Comparison of ENCODE assay signal across 8 cellular contexts in the genomic region with DNA sequence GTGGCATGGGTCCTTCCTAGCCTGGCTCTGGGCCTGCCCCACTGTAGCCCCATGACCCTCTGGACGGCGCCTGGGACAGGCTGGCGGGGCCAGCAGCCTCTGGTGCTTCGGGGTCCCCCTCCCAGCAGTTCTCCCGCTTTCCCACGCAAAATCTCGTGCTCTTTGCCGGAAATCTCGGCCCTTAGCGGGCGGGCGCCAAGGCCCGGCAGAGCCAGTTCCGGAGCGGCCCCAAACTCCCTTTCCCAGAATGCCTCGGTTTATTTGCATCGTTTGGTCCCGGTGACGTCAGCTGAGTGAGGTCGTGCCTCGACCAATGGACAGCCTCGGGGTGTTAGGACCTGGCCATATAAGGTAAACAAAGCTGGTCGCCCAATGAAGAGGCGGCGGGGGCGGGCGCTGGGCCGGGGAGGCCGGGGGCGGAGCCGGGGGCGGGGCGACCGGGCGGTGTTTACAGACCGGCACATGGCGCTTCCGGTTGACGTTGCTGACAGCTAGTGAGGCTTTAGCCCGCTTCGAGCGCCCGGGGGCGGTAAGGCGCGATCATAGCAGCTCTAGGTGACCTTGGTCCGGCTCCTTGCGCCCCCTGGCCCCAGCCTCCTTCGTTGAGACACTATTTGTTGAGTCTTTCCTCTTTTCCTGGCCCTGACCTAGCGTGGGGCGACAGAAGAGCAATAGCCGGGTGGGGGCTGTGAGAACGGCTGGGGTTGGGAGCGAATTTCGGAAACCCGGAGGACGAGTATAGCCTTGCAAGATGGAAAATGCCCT. TPM values are rescaled to one million over a fixed set of nuclear protein-coding genes. Genes with fewer than 3 reads are reported as not detected.
A peak's percentile ranks its signal among the peaks of the same experiment; 100 is the strongest.
DNase-seq lines count a peak whose midpoint lies in the region; ATAC-seq and TF ChIP-seq lines count a peak whose summit lies in the region.

No MANE protein-coding gene starts in this region.

- POLR2A ChIA-PET in GM10248 (lab: Yijun Ruan, JAX), result interaction anchor here (0.6 to 1.2 kb wide), 5 partner anchors 9 to 221 kb away, joined by 3 to 7 read pairs (median 5); partner anchors contain the start of gene CDIP1

- no peaks in the 10 kb centered on the region for H3K9me3 ChIP-seq in SK-N-MC (ENCODE audit: low read depth, low read length)
- H3K9me3 ChIP-seq in thoracic aorta, result no peaks in the 10 kb centered on the region

- CTCF ChIA-PET in GM10248 (lab: Yijun Ruan, JAX), result interaction anchor here (0.7 to 8.7 kb wide), 8 partner anchors 9 to 142 kb away, joined by 3 to 60 read pairs (median 3); partner anchors contain the start of genes MGRN1 and NMRAL1

- H3K36me3 ChIP-seq in SK-N-MC (ENCODE audit: insufficient read depth, low read length) (no peaks in the 10 kb centered on the region), thoracic aorta (no peaks in the 10 kb centered on the region)

- peaks cover 0 to 5% of the 10 kb centered on the region in 2 donors for H3K36me3 Mint-ChIP-seq in activated naive CD4-positive, alpha-beta T cell treated with anti-CD3 and anti-CD28 coated beads, Interleukin-2, amount 50 U/mL, for 72 hours

- peaks cover 38 to 55% of the 10 kb centered on the region in 2 donors for H3K4me1 ChIP-seq in thoracic aorta (ENCODE audit: control insufficient read depth in 1 of 2, low read depth in 2 of 2)

- H3K9ac ChIP-seq in SK-N-MC (ENCODE audit: insufficient read length), result peak overlapping the region; percentile 99

- no peaks in the 10 kb centered on the region for H3K9me3 Mint-ChIP-seq in activated naive CD4-positive, alpha-beta T cell treated with anti-CD3 and anti-CD28 coated beads, Interleukin-2, amount 50 U/mL, for 72 hours

- peak; percentile 98 for DNase-seq in GM10248 (ENCODE audit: extremely low spot score)
- DNase-seq in NB4 (ENCODE audit: low read depth), result peak; percentile 99
- DNase-seq in SK-N-MC (ENCODE audit: low read depth, low spot score), result peak; percentile 99
- peak; percentile 96 to 99 for DNase-seq in activated naive CD4-positive, alpha-beta T cell treated with anti-CD3 and anti-CD28 coated beads, Interleukin-2, amount 50 U/mL, for 72 hours (ENCODE audit: low spot score in 2 of 2)
- peak; percentile 99 for DNase-seq in glomerular visceral epithelial cell (ENCODE audit: extremely low spot score)
- DNase-seq in omental fat pad (ENCODE audit: low spot score), result peak; percentile 98
- peak; percentile 100 for DNase-seq in thoracic aorta (ENCODE audit: low spot score)

- H3K27me3 ChIP-seq in thoracic aorta (replicated peaks; ENCODE audit: insufficient read depth), result no peaks in the 10 kb centered on the region

- H3K27ac Mint-ChIP-seq in activated naive CD4-positive, alpha-beta T cell treated with anti-CD3 and anti-CD28 coated beads, Interleukin-2, amount 50 U/mL, for 72 hours, result peak overlapping the region; percentile 92 to 99

- peak; percentile 48 for TF ChIP-seq POLR2A in NB4 (IDR thresholded peaks at IDR 0.05; ENCODE audit: extremely low read depth, insufficient read length)

- TF ChIP-seq CTCF in GM10248 (IDR thresholded peaks at IDR 0.05; ENCODE audit: control extremely low read depth, extremely low read depth, low read depth, missing control alignments), result peak; percentile 65
- TF ChIP-seq CTCF in NB4 (IDR thresholded peaks at IDR 0.05; ENCODE audit: low read depth, low read length), result peak; percentile 53
- no peak for TF ChIP-seq CTCF in omental fat pad (IDR thresholded peaks at IDR 0.05)
- peak; percentile 31 for TF ChIP-seq CTCF in thoracic aorta (IDR thresholded peaks at IDR 0.05)

- ATAC-seq in HG02571 (IDR thresholded peaks at IDR 0.05; ENCODE audit: unreplicated experiment) (peak; percentile 71), omental fat pad (ENCODE audit: low FRiP score) (peak; percentile 91), thoracic aorta (ENCODE audit: insufficient number of reproducible peaks, low FRiP score, low read depth) (peak; percentile 97)
- peak; percentile 90 for ATAC-seq in activated naive CD4-positive, alpha-beta T cell treated with anti-CD3 and anti-CD28 coated beads, Interleukin-2, amount 50 U/mL, for 72 hours

- H3K4me3 ChIP-seq in NB4 (ENCODE audit: low read depth, low read length) (peak overlapping the region; percentile 39), SK-N-MC (peak overlapping the region; percentile 98), thoracic aorta (peak overlapping the region; percentile 84)

- H3K27ac ChIP-seq in SK-N-MC (peak overlapping the region; percentile 93), thoracic aorta (peak overlapping the region; percentile 99)

RNA-seq across cellular contexts. Expression of gene UBALD1, which starts 1.5 kb away (rescaled TPM):
- total RNA-seq in activated naive CD4-positive, alpha-beta T cell treated with anti-CD3 and anti-CD28 coated beads, Interleukin-2, amount 50 U/mL, for 72 hours, result 10 to 100 TPM; 12.5 to 33.4 TPM
- 10 to 100 TPM in 1 of 4 donors, 1 to 10 TPM in 3; 5.5 to 16.3 (median 6.7) TPM for total RNA-seq in omental fat pad
- 10 to 100 TPM; 23.8 to 23.9 TPM for total RNA-seq in thoracic aorta

RNA-seq across cellular contexts. Expression of gene MGRN1, which starts 8.4 kb away (rescaled TPM):
- total RNA-seq in activated naive CD4-positive, alpha-beta T cell treated with anti-CD3 and anti-CD28 coated beads, Interleukin-2, amount 50 U/mL, for 72 hours, result 10 to 100 TPM; 46.9 to 76.4 TPM
- total RNA-seq in omental fat pad (10 to 100 TPM; 26.4 to 51.8 (median 31.4) TPM), thoracic aorta (10 to 100 TPM; 56.0 to 64.5 TPM)

Comparison
In these comparisons a context has a peak if more than half of its experiments do, and no peak if none do; other contexts are left out.
1. Peak in every context shown above with its lines: DNase-seq, ATAC-seq, H3K4me3 ChIP-seq and H3K27ac ChIP-seq.
2. CTCF ChIP-seq: peak in GM10248 (single experiment), NB4 (single experiment) and thoracic aorta (single experiment); none in omental fat pad (0 of 3).
3. H3K4me3 ChIP-seq: peak in every context shown above with its lines; median percentile 98 in SK-N-MC; 84 in thoracic aorta; 39 in NB4.